In genomic region chr14:91264151-91265150, GRCh38 we compare ENCODE assay signal across 1 cellular context.
A peak's percentile ranks its signal among the peaks of the same experiment; 100 is the strongest.
TF ChIP-seq lines count a peak whose summit lies in the region.

No MANE protein-coding gene starts in this region.

TF ChIP-seq in HepG2, 621 proteins besides CTCF, POLR2A, EP300 and RAD21 (continued from another document and continues in another):
- peak; percentile 66 for TF ChIP-seq PATZ1 (CRISPR knock-in tag; IDR thresholded peaks at IDR 0.05)
- no peak for TF ChIP-seq ZBTB40 (IDR thresholded peaks at IDR 0.05)
- TF ChIP-seq ZBTB40 (CRISPR knock-in tag; IDR thresholded peaks at IDR 0.05), result no peak
- 0 out of 2 replicates have a peak, but pooled peaks have one; percentile 19 for TF ChIP-seq TBX2 (CRISPR knock-in tag; IDR thresholded peaks at IDR 0.05; ENCODE audit: borderline replicate concordance)
- no peak for TF ChIP-seq NR2F6 (IDR thresholded peaks at IDR 0.05)
- TF ChIP-seq NR2F6 (CRISPR knock-in tag; IDR thresholded peaks at IDR 0.05), result no peak
- no peak for TF ChIP-seq ZNF768 (CRISPR knock-in tag; IDR thresholded peaks at IDR 0.05)
- TF ChIP-seq ZHX2 (IDR thresholded peaks at IDR 0.05; ENCODE audit: low read depth), result no peak
- TF ChIP-seq ZHX2 (CRISPR knock-in tag; IDR thresholded peaks at IDR 0.05; ENCODE audit: borderline replicate concordance), result no peak
- TF ChIP-seq ZNF687 (CRISPR knock-in tag; IDR thresholded peaks at IDR 0.05), result peak; percentile 27; the same call in 1 of the 2 replicates
- TF ChIP-seq ZNF609 (CRISPR knock-in tag; IDR thresholded peaks at IDR 0.05; ENCODE audit: borderline replicate concordance), result no peak
- TF ChIP-seq ZNF746 (CRISPR knock-in tag; IDR thresholded peaks at IDR 0.05), result no peak
- no peak for TF ChIP-seq RORA (CRISPR knock-in tag; IDR thresholded peaks at IDR 0.05)
- TF ChIP-seq ZNF777 (CRISPR knock-in tag; IDR thresholded peaks at IDR 0.05), result peak; percentile 70
- TF ChIP-seq UBTF (CRISPR knock-in tag; IDR thresholded peaks at IDR 0.05), result peak; percentile 38; the same call in 1 of the 2 replicates
